ENCODE assay signal across 8 cellular contexts in genomic region chr6:118934461-118935330, GRCh38. TPM values are rescaled to one million over a fixed set of nuclear protein-coding genes. Genes with fewer than 3 reads are reported as not detected.
DNase-seq lines count a peak whose midpoint lies in the region; ATAC-seq and TF ChIP-seq lines count a peak whose summit lies in the region.

MCM9 (minus strand) TSS chr6:118935159; CDS start chr6:118931723, 3,436 bp downstream.

- H3K27me3 ChIP-seq in left ventricle myocardium inferior (ENCODE audit: low read depth) (no peaks in the 10 kb centered on the region), prostate gland (replicated peaks; ENCODE audit: insufficient read depth) (no peaks in the 10 kb centered on the region)

- peak; percentile 64 for TF ChIP-seq POLR2A in prostate gland (IDR thresholded peaks at IDR 0.05)

- H3K4me3 ChIP-seq in left ventricle myocardium inferior (peak within 1 kb of the TSS; percentile 79), prostate gland (peak within 1 kb of the TSS; percentile 73 to 78)

- peak within 1 kb of the TSS; percentile 96 for H3K27ac ChIP-seq in left ventricle myocardium inferior (replicated peaks)
- H3K27ac ChIP-seq in prostate gland, result peak within 1 kb of the TSS; percentile 87 to 92

- H3K36me3 ChIP-seq in left ventricle myocardium inferior (peaks cover 29% of the 10 kb centered on the region), prostate gland (no peaks in the 10 kb centered on the region)

- ATAC-seq in HG02840 (IDR thresholded peaks at IDR 0.05; ENCODE audit: low FRiP score, unreplicated experiment), result peak; percentile 92

- DNase-seq in GM13977 (ENCODE audit: low spot score) (peak; percentile 95), NCI-H1436 (lab: John Stamatoyannopoulos, UW) (peak; percentile 82), amniotic stem cell (lab: John Stamatoyannopoulos, UW) (peak; percentile 74), left ventricle myocardium inferior (peak; percentile 92), prostate gland (ENCODE audit: low spot score) (peak; percentile 69), ureter (ENCODE audit: low spot score) (peak; percentile 92)

- in situ Hi-C loops in GM13977 (cut with MboI; ENCODE audit: low pct_unique_long_range_greater_than_20kb, low sequenced_read_pairs, unreplicated experiment), result no loop called here

- 0% methylated on average over 78 of the region's 95 CpGs for WGBS in prostate gland

- H3K9me3 ChIP-seq in left ventricle myocardium inferior (replicated peaks) (no peaks in the 10 kb centered on the region), prostate gland (no peaks in the 10 kb centered on the region)

- intact Hi-C loops in T-helper 1 cell treated with Interleukin-12 subunit alpha and Interleukin-12 subunit beta and Interleukin-4 antibody, amounts not matched to agents 30 ng/mL and 1 ng/mL, for 36 hours (cut with micrococcal nuclease), result loop anchor here (1.0 to 10.0 kb wide), 11 partner anchors 40 to 1332 kb away; partner anchors contain the start of genes ASF1A, CEP85L, FAM184A and GOPC
- intact Hi-C loops in left ventricle myocardium inferior (cut with micrococcal nuclease), result no loop called here
- intact Hi-C loops in prostate gland (cut with DNase I), result no loop called here

- TF ChIP-seq CTCF in GM13977 (IDR thresholded peaks at IDR 0.05; ENCODE audit: extremely low read depth, insufficient read depth, missing control alignments) (no peak), left ventricle myocardium inferior (IDR thresholded peaks at IDR 0.05; ENCODE audit: borderline replicate concordance) (no peak), prostate gland (IDR thresholded peaks at IDR 0.05) (peak in 1 of 4 experiments; percentile 19)

- H3K4me1 ChIP-seq in left ventricle myocardium inferior, result peaks cover 28% of the 10 kb centered on the region
- no peaks in the 10 kb centered on the region for H3K4me1 ChIP-seq in prostate gland (replicated peaks)

RNA-seq across cellular contexts. Expression of gene MCM9, which starts in this region (rescaled TPM):
- total RNA-seq in T-helper 1 cell treated with Interleukin-12 subunit alpha and Interleukin-12 subunit beta and Interleukin-4 antibody, amounts not matched to agents 30 ng/mL and 1 ng/mL, for 36 hours, result 15.6 and 16.2 TPM in 2 replicates
- total RNA-seq in left ventricle myocardium inferior, result 5.5 TPM
- total RNA-seq in prostate gland, result 10 to 100 TPM; 13.6 to 24.8 TPM
- total RNA-seq in ureter, result 36.0 TPM

Comparison
In these comparisons a context has a peak if more than half of its experiments do, and no peak if none do; other contexts are left out.
1. Peak in every context shown above with its lines: DNase-seq, ATAC-seq, H3K4me3 ChIP-seq and H3K27ac ChIP-seq.